Comparison of ENCODE assay signal across 1 cellular context in the genomic region with DNA sequence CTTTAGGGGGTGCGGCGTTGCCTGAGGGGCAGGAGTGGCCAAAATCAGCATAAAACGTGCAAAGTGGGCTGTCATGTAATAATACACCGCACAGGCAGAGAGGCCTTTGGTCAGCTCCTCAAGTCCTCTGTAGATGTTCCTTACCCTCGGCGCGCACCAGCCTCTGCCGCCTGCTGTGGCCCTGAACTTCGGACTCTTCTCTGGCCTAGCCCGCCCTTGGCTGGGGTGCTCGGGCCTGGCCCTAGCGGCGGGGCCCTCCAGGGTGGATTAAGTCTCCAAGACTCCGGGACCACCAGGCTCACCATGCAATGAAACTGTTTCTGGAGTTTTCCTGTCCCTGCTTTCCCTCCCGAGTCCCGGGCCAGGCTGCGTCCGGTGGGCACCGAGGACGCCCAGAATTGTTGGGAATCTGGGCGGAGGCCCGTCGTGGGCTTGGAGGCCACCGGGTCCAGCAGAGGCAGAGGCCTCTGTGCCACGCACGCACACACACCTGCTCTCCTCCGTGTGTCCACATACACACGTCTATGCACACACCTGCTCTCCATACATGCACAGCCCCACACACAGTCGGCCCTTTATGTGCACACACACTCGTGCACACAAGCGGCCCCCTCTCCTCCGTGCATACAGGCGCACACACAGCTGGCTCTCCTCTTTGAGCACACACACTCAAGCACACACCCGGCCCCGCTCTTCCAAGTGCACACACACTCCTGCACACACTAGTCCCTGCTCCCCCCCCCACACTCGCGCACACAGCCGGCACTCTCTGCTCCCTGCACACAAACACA.
TF ChIP-seq lines count a peak whose summit lies in the region.

No MANE protein-coding gene starts in this region.

TF ChIP-seq in HepG2, 621 proteins besides CTCF, POLR2A, EP300 and RAD21 (continued from another document and continues in another):
- no peak for TF ChIP-seq ZNF577 (CRISPR knock-in tag; IDR thresholded peaks at IDR 0.05; ENCODE audit: borderline replicate concordance, low read depth)
- TF ChIP-seq, protein P1, sequence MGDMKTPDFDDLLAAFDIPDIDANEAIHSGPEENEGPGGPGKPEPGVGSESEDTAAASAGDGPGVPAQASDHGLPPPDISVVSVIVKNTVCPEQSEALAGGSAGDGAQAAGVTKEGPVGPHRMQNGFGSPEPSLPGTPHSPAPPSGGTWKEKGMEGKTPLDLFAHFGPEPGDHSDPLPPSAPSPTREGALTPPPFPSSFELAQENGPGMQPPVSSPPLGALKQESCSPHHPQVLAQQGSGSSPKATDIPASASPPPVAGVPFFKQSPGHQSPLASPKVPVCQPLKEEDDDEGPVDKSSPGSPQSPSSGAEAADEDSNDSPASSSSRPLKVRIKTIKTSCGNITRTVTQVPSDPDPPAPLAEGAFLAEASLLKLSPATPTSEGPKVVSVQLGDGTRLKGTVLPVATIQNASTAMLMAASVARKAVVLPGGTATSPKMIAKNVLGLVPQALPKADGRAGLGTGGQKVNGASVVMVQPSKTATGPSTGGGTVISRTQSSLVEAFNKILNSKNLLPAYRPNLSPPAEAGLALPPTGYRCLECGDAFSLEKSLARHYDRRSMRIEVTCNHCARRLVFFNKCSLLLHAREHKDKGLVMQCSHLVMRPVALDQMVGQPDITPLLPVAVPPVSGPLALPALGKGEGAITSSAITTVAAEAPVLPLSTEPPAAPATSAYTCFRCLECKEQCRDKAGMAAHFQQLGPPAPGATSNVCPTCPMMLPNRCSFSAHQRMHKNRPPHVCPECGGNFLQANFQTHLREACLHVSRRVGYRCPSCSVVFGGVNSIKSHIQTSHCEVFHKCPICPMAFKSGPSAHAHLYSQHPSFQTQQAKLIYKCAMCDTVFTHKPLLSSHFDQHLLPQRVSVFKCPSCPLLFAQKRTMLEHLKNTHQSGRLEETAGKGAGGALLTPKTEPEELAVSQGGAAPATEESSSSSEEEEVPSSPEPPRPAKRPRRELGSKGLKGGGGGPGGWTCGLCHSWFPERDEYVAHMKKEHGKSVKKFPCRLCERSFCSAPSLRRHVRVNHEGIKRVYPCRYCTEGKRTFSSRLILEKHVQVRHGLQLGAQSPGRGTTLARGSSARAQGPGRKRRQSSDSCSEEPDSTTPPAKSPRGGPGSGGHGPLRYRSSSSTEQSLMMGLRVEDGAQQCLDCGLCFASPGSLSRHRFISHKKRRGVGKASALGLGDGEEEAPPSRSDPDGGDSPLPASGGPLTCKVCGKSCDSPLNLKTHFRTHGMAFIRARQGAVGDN (CRISPR knock-in tag; IDR thresholded peaks at IDR 0.05), result peak; percentile 87
- no peak; the same call in 1 of the 2 replicates for TF ChIP-seq ZNF768 (CRISPR knock-in tag; IDR thresholded peaks at IDR 0.05)
- TF ChIP-seq, protein P2, sequence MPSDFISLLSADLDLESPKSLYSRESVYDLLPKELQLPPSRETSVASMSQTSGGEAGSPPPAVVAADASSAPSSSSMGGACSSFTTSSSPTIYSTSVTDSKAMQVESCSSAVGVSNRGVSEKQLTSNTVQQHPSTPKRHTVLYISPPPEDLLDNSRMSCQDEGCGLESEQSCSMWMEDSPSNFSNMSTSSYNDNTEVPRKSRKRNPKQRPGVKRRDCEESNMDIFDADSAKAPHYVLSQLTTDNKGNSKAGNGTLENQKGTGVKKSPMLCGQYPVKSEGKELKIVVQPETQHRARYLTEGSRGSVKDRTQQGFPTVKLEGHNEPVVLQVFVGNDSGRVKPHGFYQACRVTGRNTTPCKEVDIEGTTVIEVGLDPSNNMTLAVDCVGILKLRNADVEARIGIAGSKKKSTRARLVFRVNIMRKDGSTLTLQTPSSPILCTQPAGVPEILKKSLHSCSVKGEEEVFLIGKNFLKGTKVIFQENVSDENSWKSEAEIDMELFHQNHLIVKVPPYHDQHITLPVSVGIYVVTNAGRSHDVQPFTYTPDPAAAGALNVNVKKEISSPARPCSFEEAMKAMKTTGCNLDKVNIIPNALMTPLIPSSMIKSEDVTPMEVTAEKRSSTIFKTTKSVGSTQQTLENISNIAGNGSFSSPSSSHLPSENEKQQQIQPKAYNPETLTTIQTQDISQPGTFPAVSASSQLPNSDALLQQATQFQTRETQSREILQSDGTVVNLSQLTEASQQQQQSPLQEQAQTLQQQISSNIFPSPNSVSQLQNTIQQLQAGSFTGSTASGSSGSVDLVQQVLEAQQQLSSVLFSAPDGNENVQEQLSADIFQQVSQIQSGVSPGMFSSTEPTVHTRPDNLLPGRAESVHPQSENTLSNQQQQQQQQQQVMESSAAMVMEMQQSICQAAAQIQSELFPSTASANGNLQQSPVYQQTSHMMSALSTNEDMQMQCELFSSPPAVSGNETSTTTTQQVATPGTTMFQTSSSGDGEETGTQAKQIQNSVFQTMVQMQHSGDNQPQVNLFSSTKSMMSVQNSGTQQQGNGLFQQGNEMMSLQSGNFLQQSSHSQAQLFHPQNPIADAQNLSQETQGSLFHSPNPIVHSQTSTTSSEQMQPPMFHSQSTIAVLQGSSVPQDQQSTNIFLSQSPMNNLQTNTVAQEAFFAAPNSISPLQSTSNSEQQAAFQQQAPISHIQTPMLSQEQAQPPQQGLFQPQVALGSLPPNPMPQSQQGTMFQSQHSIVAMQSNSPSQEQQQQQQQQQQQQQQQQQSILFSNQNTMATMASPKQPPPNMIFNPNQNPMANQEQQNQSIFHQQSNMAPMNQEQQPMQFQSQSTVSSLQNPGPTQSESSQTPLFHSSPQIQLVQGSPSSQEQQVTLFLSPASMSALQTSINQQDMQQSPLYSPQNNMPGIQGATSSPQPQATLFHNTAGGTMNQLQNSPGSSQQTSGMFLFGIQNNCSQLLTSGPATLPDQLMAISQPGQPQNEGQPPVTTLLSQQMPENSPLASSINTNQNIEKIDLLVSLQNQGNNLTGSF (CRISPR knock-in tag; IDR thresholded peaks at IDR 0.05), result no peak
- TF ChIP-seq, protein P3, sequence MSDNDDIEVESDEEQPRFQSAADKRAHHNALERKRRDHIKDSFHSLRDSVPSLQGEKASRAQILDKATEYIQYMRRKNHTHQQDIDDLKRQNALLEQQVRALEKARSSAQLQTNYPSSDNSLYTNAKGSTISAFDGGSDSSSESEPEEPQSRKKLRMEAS (IDR thresholded peaks at IDR 0.05), result peak; percentile 61
- peak; percentile 61; the same call in 1 of the 2 replicates for TF ChIP-seq YEATS4 (CRISPR knock-in tag; IDR thresholded peaks at IDR 0.05; ENCODE audit: borderline replicate concordance)
- TF ChIP-seq MAFK (conservative IDR thresholded peaks at IDR 0.05 in 1 of 2, IDR thresholded peaks at IDR 0.05 in 1 of 2; ENCODE audit: low read length in 2 of 2), result no peak
- TF ChIP-seq, protein P4, sequence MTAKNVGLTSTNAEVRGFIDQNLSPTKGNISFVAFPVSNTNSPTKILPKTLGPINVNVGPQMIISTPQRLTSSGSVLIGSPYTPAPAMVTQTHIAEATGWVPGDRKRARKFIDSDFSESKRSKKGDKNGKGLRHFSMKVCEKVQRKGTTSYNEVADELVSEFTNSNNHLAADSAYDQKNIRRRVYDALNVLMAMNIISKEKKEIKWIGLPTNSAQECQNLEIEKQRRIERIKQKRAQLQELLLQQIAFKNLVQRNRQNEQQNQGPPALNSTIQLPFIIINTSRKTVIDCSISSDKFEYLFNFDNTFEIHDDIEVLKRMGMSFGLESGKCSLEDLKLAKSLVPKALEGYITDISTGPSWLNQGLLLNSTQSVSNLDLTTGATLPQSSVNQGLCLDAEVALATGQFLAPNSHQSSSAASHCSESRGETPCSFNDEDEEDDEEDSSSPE (CRISPR knock-in tag; IDR thresholded peaks at IDR 0.05), result peak; percentile 64; the same call in 1 of the 2 replicates
- TF ChIP-seq NR2F6 (IDR thresholded peaks at IDR 0.05), result no peak
- no peak for TF ChIP-seq NR2F6 (CRISPR knock-in tag; IDR thresholded peaks at IDR 0.05)
- peak; percentile 58; the same call in 1 of the 2 replicates for TF ChIP-seq MYC (CRISPR knock-in tag; IDR thresholded peaks at IDR 0.05; ENCODE audit: borderline replicate concordance)
- no peak for TF ChIP-seq ZNF850 (CRISPR knock-in tag; conservative IDR thresholded peaks at IDR 0.05)
- TF ChIP-seq RFX5 (IDR thresholded peaks at IDR 0.05; ENCODE audit: low read depth, low read length), result no peak
- TF ChIP-seq MXD4 (CRISPR knock-in tag; IDR thresholded peaks at IDR 0.05), result no peak
- TF ChIP-seq FOXK2 (IDR thresholded peaks at IDR 0.05), result no peak
- no peak for TF ChIP-seq U2AF2 (IDR thresholded peaks at IDR 0.05; ENCODE audit: low read depth, low read length)
- peak; percentile 33; the same call in 1 of the 2 replicates for TF ChIP-seq ZNF605 (CRISPR knock-in tag; IDR thresholded peaks at IDR 0.05)
- no peak for TF ChIP-seq SMARCC2 (IDR thresholded peaks at IDR 0.05)
- TF ChIP-seq ZNF781 (CRISPR knock-in tag; IDR thresholded peaks at IDR 0.05; ENCODE audit: borderline replicate concordance, not compliant biosample characterization), result no peak
- TF ChIP-seq TCF7L2 (IDR thresholded peaks at IDR 0.05; ENCODE audit: low read depth, low read length), result no peak
- no peak for TF ChIP-seq ZNF546 (CRISPR knock-in tag; conservative IDR thresholded peaks at IDR 0.05)
- TF ChIP-seq, protein P5, sequence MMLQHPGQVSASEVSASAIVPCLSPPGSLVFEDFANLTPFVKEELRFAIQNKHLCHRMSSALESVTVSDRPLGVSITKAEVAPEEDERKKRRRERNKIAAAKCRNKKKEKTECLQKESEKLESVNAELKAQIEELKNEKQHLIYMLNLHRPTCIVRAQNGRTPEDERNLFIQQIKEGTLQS (CRISPR knock-in tag; IDR thresholded peaks at IDR 0.05), result no peak
- peak; percentile 78; the same call in 1 of the 2 replicates for TF ChIP-seq HNF4G (IDR thresholded peaks at IDR 0.05; ENCODE audit: borderline replicate concordance, low read depth, low read length)
- peak; percentile 35; the same call in 1 of the 2 replicates for TF ChIP-seq HNF4G (CRISPR knock-in tag; IDR thresholded peaks at IDR 0.05; ENCODE audit: borderline replicate concordance, low read depth)
- TF ChIP-seq ZC3H13 (CRISPR knock-in tag; IDR thresholded peaks at IDR 0.05), result no peak
- TF ChIP-seq, protein P6, sequence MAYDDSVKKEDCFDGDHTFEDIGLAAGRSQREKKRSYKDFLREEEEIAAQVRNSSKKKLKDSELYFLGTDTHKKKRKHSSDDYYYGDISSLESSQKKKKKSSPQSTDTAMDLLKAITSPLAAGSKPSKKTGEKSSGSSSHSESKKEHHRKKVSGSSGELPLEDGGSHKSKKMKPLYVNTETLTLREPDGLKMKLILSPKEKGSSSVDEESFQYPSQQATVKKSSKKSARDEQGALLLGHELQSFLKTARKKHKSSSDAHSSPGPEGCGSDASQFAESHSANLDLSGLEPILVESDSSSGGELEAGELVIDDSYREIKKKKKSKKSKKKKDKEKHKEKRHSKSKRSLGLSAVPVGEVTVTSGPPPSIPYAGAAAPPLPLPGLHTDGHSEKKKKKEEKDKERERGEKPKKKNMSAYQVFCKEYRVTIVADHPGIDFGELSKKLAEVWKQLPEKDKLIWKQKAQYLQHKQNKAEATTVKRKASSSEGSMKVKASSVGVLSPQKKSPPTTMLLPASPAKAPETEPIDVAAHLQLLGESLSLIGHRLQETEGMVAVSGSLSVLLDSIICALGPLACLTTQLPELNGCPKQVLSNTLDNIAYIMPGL (CRISPR knock-in tag; IDR thresholded peaks at IDR 0.05; ENCODE audit: borderline replicate concordance in 1 of 2, low read depth in 1 of 2), result no peak
- TF ChIP-seq, protein P7, sequence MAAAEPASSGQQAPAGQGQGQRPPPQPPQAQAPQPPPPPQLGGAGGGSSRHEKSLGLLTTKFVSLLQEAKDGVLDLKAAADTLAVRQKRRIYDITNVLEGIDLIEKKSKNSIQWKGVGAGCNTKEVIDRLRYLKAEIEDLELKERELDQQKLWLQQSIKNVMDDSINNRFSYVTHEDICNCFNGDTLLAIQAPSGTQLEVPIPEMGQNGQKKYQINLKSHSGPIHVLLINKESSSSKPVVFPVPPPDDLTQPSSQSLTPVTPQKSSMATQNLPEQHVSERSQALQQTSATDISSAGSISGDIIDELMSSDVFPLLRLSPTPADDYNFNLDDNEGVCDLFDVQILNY (CRISPR knock-in tag; conservative IDR thresholded peaks at IDR 0.05), result no peak
- TF ChIP-seq, protein P8, sequence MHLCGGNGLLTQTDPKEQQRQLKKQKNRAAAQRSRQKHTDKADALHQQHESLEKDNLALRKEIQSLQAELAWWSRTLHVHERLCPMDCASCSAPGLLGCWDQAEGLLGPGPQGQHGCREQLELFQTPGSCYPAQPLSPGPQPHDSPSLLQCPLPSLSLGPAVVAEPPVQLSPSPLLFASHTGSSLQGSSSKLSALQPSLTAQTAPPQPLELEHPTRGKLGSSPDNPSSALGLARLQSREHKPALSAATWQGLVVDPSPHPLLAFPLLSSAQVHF (CRISPR knock-in tag; IDR thresholded peaks at IDR 0.05), result no peak
- TF ChIP-seq MBD4 (IDR thresholded peaks at IDR 0.05; ENCODE audit: borderline replicate concordance, low read length), result no peak
- TF ChIP-seq, protein P9, sequence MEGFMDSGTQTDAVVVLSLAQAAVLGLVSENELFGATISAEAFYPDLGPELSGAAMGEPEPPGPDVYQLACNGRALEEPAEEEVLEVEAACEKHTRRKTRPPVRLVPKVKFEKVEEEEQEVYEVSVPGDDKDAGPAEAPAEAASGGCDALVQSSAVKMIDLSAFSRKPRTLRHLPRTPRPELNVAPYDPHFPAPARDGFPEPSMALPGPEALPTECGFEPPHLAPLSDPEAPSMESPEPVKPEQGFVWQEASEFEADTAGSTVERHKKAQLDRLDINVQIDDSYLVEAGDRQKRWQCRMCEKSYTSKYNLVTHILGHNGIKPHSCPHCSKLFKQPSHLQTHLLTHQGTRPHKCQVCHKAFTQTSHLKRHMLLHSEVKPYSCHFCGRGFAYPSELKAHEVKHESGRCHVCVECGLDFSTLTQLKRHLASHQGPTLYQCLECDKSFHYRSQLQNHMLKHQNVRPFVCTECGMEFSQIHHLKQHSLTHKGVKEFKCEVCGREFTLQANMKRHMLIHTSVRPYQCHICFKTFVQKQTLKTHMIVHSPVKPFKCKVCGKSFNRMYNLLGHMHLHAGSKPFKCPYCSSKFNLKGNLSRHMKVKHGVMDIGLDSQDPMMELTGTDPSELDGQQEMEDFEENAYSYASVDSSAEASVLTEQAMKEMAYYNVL (CRISPR knock-in tag; IDR thresholded peaks at IDR 0.05; ENCODE audit: borderline replicate concordance), result no peak
- TF ChIP-seq, protein P10, sequence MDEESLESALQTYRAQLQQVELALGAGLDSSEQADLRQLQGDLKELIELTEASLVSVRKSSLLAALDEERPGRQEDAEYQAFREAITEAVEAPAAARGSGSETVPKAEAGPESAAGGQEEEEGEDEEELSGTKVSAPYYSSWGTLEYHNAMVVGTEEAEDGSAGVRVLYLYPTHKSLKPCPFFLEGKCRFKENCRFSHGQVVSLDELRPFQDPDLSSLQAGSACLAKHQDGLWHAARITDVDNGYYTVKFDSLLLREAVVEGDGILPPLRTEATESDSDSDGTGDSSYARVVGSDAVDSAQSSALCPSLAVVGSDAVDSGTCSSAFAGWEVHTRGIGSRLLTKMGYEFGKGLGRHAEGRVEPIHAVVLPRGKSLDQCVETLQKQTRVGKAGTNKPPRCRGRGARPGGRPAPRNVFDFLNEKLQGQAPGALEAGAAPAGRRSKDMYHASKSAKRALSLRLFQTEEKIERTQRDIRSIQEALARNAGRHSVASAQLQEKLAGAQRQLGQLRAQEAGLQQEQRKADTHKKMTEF (CRISPR knock-in tag; IDR thresholded peaks at IDR 0.05), result no peak
- TF ChIP-seq REXO4 (CRISPR knock-in tag; IDR thresholded peaks at IDR 0.05; ENCODE audit: borderline replicate concordance), result no peak
- no peak for TF ChIP-seq FOXA1 (IDR thresholded peaks at IDR 0.05)
- TF ChIP-seq FOXA1 (CRISPR knock-in tag; IDR thresholded peaks at IDR 0.05), result no peak
- TF ChIP-seq, protein P11, sequence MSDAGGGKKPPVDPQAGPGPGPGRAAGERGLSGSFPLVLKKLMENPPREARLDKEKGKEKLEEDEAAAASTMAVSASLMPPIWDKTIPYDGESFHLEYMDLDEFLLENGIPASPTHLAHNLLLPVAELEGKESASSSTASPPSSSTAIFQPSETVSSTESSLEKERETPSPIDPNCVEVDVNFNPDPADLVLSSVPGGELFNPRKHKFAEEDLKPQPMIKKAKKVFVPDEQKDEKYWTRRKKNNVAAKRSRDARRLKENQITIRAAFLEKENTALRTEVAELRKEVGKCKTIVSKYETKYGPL (CRISPR knock-in tag; IDR thresholded peaks at IDR 0.05), result no peak
- TF ChIP-seq ZNF776 (CRISPR knock-in tag; IDR thresholded peaks at IDR 0.05), result no peak
- TF ChIP-seq AKAP8 (CRISPR knock-in tag; IDR thresholded peaks at IDR 0.05), result no peak
- TF ChIP-seq SALL1 (CRISPR knock-in tag; IDR thresholded peaks at IDR 0.05), result peak; percentile 47; the same call in 1 of the 2 replicates
- no peak for TF ChIP-seq HHEX (CRISPR knock-in tag; IDR thresholded peaks at IDR 0.05)
